Comparison of ENCODE assay signal across 1 cellular context in genomic region chr10:80535671-80536360, GRCh38.
TF ChIP-seq lines count a peak whose summit lies in the region.

No MANE protein-coding gene starts in this region.

TF ChIP-seq in K562, 482 proteins besides CTCF, POLR2A, EP300 and RAD21 (continued from another document and continues in another):
- TF ChIP-seq HDAC3 (IDR thresholded peaks at IDR 0.05; ENCODE audit: borderline replicate concordance, partially characterized antibody) = no peak
- TF ChIP-seq PRMT5 (CRISPR knock-in tag; IDR thresholded peaks at IDR 0.05) = no peak
- TF ChIP-seq RBBP5 (IDR thresholded peaks at IDR 0.05; ENCODE audit: borderline replicate concordance, insufficient read depth, low read length, poor library complexity, severe bottlenecking) = no peak
- no peak for TF ChIP-seq KDM2B (CRISPR knock-in tag; IDR thresholded peaks at IDR 0.05)
- TF ChIP-seq FOXJ2 (tag; IDR thresholded peaks at IDR 0.05) = no peak
- peak; percentile 73; the same call in 1 of the 2 replicates for TF ChIP-seq MBD1 (CRISPR knock-in tag; IDR thresholded peaks at IDR 0.05)
- TF ChIP-seq THRB (CRISPR knock-in tag; conservative IDR thresholded peaks at IDR 0.05) = no peak
- 0 out of 2 replicates have a peak, but pooled peaks have one; percentile 4 for TF ChIP-seq MTA2 (IDR thresholded peaks at IDR 0.05; ENCODE audit: low read depth)
- TF ChIP-seq MLLT1 (IDR thresholded peaks at IDR 0.05) = no peak
- no peak for TF ChIP-seq ZC3H11A (IDR thresholded peaks at IDR 0.05; ENCODE audit: low read depth, low read length)
- no peak for TF ChIP-seq AFF4 (CRISPR knock-in tag; IDR thresholded peaks at IDR 0.05)
- no peak for TF ChIP-seq NUFIP1 (IDR thresholded peaks at IDR 0.05; ENCODE audit: partially characterized antibody)
- TF ChIP-seq SMARCE1 (IDR thresholded peaks at IDR 0.05) = no peak
- TF ChIP-seq NR3C1 (CRISPR knock-in tag; IDR thresholded peaks at IDR 0.05) = no peak
- TF ChIP-seq HOXB6 (CRISPR knock-in tag; IDR thresholded peaks at IDR 0.05; ENCODE audit: borderline replicate concordance) = no peak
- no peak for TF ChIP-seq NRF1 (conservative IDR thresholded peaks at IDR 0.05 in 1 of 2, IDR thresholded peaks at IDR 0.05 in 1 of 2)
- no peak for TF ChIP-seq NFE2L1 (tag; IDR thresholded peaks at IDR 0.05; ENCODE audit: borderline replicate concordance, low read depth)
- TF ChIP-seq ZNF668 (CRISPR knock-in tag; IDR thresholded peaks at IDR 0.05) = no peak
- no peak for TF ChIP-seq RNF219 (CRISPR knock-in tag; IDR thresholded peaks at IDR 0.05)
- no peak for TF ChIP-seq E2F3 (CRISPR knock-in tag; IDR thresholded peaks at IDR 0.05)
- TF ChIP-seq CBX1 (IDR thresholded peaks at IDR 0.05; ENCODE audit: low read depth) = no peak
- no peak for TF ChIP-seq ARID1B (IDR thresholded peaks at IDR 0.05)
- no peak for TF ChIP-seq MCM5 (IDR thresholded peaks at IDR 0.05; ENCODE audit: low read depth)
- no peak for TF ChIP-seq RUNX1 (IDR thresholded peaks at IDR 0.05; ENCODE audit: low read depth)
- no peak for TF ChIP-seq MITF (IDR thresholded peaks at IDR 0.05)
- TF ChIP-seq ZBTB17 (CRISPR knock-in tag; IDR thresholded peaks at IDR 0.05) = 0 out of 2 replicates have a peak, but pooled peaks have one; percentile 32
- TF ChIP-seq ETV5 (CRISPR knock-in tag; IDR thresholded peaks at IDR 0.05; ENCODE audit: low read depth) = 0 out of 2 replicates have a peak, but pooled peaks have one; percentile 20
- TF ChIP-seq ZNF408 (CRISPR knock-in tag; IDR thresholded peaks at IDR 0.05; ENCODE audit: low read depth) = no peak
- no peak for TF ChIP-seq HEY1 (CRISPR knock-in tag; IDR thresholded peaks at IDR 0.05; ENCODE audit: borderline replicate concordance)
- no peak for TF ChIP-seq CBFA2T3 (IDR thresholded peaks at IDR 0.05)
- no peak for TF ChIP-seq COPS2 (conservative IDR thresholded peaks at IDR 0.05)
- TF ChIP-seq JUND (IDR thresholded peaks at IDR 0.05; ENCODE audit: borderline replicate concordance, low read depth, low read length) = peak; percentile 19; the same call in 1 of the 2 replicates
- no peak; the same call in 2 of the 3 replicates for TF ChIP-seq JUND (tag; IDR thresholded peaks at IDR 0.05; ENCODE audit: borderline replicate concordance, low read depth, low read length)
- TF ChIP-seq GTF2B (IDR thresholded peaks at IDR 0.05; ENCODE audit: extremely low read depth, insufficient read length) = no peak
- TF ChIP-seq KLF1 (tag; IDR thresholded peaks at IDR 0.05) = no peak
- 0 out of 2 replicates have a peak, but pooled peaks have one; percentile 8 for TF ChIP-seq ZKSCAN1 (IDR thresholded peaks at IDR 0.05; ENCODE audit: low read depth, low read length)
- TF ChIP-seq FOXO4 (CRISPR knock-in tag; IDR thresholded peaks at IDR 0.05) = no peak
- peak; percentile 56; the same call in 1 of the 2 replicates for TF ChIP-seq MYC (IDR thresholded peaks at IDR 0.05; ENCODE audit: low read depth, low read length)
- no peak for TF ChIP-seq MYC (CRISPR knock-in tag; IDR thresholded peaks at IDR 0.05; ENCODE audit: borderline replicate concordance, low read depth)
- TF ChIP-seq FOXP4 (CRISPR knock-in tag; IDR thresholded peaks at IDR 0.05; ENCODE audit: borderline replicate concordance) = no peak
- TF ChIP-seq ZMIZ1 (IDR thresholded peaks at IDR 0.05; ENCODE audit: low read depth in 2 of 2, low read length in 2 of 2) = no peak
- TF ChIP-seq STAT5B (CRISPR knock-in tag; IDR thresholded peaks at IDR 0.05) = no peak
